Comparison of ENCODE assay signal across 8 cellular contexts in the genomic region with DNA sequence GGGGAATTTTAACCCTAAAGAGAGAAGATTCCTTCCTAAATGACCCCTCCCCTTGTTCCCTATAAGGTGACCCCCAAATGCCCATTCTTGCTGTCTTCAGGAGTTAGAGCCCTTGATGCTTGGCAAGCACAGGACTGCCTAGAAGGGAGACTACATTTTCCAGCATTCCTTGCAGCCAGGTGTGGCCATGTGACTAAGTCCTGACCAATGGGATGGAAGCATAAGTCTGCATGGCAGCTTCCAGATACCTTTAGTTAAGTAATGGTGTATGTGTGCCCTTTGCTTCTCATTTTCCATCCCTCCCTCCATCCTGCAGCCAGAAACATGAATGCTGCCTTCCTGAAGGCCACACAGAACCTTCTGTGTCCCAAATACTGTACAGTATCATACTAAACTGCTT. TPM values are rescaled to one million over a fixed set of nuclear protein-coding genes. Genes with fewer than 3 reads are reported as not detected.
A peak's percentile ranks its signal among the peaks of the same experiment; 100 is the strongest.
DNase-seq lines count a peak whose midpoint lies in the region; ATAC-seq and TF ChIP-seq lines count a peak whose summit lies in the region.

No MANE protein-coding gene starts in this region.

- CTCF ChIA-PET in WTC11 (lab: Charles Lee): interaction anchor here (0.6 to 1.1 kb wide), 2 partner anchors 11 to 413 kb away, joined by 3 read pairs; no protein-coding TSS in a partner anchor

- intact Hi-C loops in ovary (cut with DNase I): no loop called here

- POLR2A ChIA-PET in WTC11 (lab: Charles Lee): interaction anchor here (0.5 to 0.8 kb wide), 2 partner anchors 85 to 465 kb away, joined by 3 read pairs; no protein-coding TSS in a partner anchor
- POLR2A ChIA-PET in naive thymus-derived CD8-positive, alpha-beta T cell (lab: Charles Lee): no interaction called here

- TF ChIP-seq CTCF in WTC11 (IDR thresholded peaks at IDR 0.05): no peak
- TF ChIP-seq CTCF in ovary (IDR thresholded peaks at IDR 0.05): no peak

- peaks cover under 1% of the 10 kb centered on the region for H3K4me1 ChIP-seq in ovary (ENCODE audit: insufficient read depth)

- DNase-seq in activated T-cell treated with anti-CD3 and anti-CD28 coated beads, Interleukin-2, amount 50 U/mL, for 4 hours: no peak
- DNase-seq in activated T-cell treated with anti-CD3 and anti-CD28 coated beads for 4 hours (no peak), LoVo (ENCODE audit: low spot score) (peak; percentile 24), WTC11 (ENCODE audit: low spot score) (peak; percentile 36), immature natural killer cell (no peak), ovary (no peak)
- DNase-seq in naive thymus-derived CD8-positive, alpha-beta T cell: no peak
- no peak for DNase-seq in stimulated activated CD8-positive, alpha-beta memory T cell treated with anti-CD3 and anti-CD28 coated beads, Interleukin-4, amount 100 ng/mL, for 48 hours

- H3K27ac ChIP-seq in ovary: no peak overlapping the region

- peaks cover 9% of the 10 kb centered on the region for H3K27me3 Mint-ChIP-seq in activated T-cell treated with anti-CD3 and anti-CD28 coated beads, Interleukin-2, amount 50 U/mL, for 4 hours (ENCODE audit: low read depth)
- H3K27me3 Mint-ChIP-seq in WTC11 (ENCODE audit: low read depth): peaks cover 14% of the 10 kb centered on the region
- H3K27me3 Mint-ChIP-seq in naive thymus-derived CD8-positive, alpha-beta T cell: peaks cover 5 to 20% (median 10%) of the 10 kb centered on the region in 5 donors
- no peaks in the 10 kb centered on the region for H3K27me3 Mint-ChIP-seq in immature natural killer cell (ENCODE audit: low read depth in 3 of 3)

- H3K4me3 Mint-ChIP-seq in activated T-cell treated with anti-CD3 and anti-CD28 coated beads, Interleukin-2, amount 50 U/mL, for 4 hours: no peak overlapping the region
- H3K4me3 Mint-ChIP-seq in WTC11 (no peak overlapping the region), immature natural killer cell (no peak overlapping the region)
- no peak overlapping the region for H3K4me3 Mint-ChIP-seq in naive thymus-derived CD8-positive, alpha-beta T cell

- H3K4me3 ChIP-seq in ovary: no peak overlapping the region

- H3K36me3 Mint-ChIP-seq in activated T-cell treated with anti-CD3 and anti-CD28 coated beads, Interleukin-2, amount 50 U/mL, for 4 hours (ENCODE audit: insufficient read depth): no peaks in the 10 kb centered on the region
- H3K36me3 Mint-ChIP-seq in WTC11 (no peaks in the 10 kb centered on the region), immature natural killer cell (peaks cover 0 to 8% (median 0%) of the 10 kb centered on the region in 3 donors)
- no peaks in the 10 kb centered on the region for H3K36me3 Mint-ChIP-seq in naive thymus-derived CD8-positive, alpha-beta T cell

- ATAC-seq in activated T-cell treated with anti-CD3 and anti-CD28 coated beads, Interleukin-2, amount 50 U/mL, for 4 hours: peak; percentile 65 to 71
- ATAC-seq in WTC11: peak; percentile 93
- peak; percentile 49 for ATAC-seq in naive thymus-derived CD8-positive, alpha-beta T cell

- TF ChIP-seq POLR2A in ovary (IDR thresholded peaks at IDR 0.05): no peak

- no peak for TF ChIP-seq EP300 in ovary (IDR thresholded peaks at IDR 0.05)

- H3K27ac Mint-ChIP-seq in WTC11: no peak overlapping the region
- H3K27ac Mint-ChIP-seq in naive thymus-derived CD8-positive, alpha-beta T cell: no peak overlapping the region
- H3K27ac Mint-ChIP-seq in immature natural killer cell: no peak overlapping the region

- H3K27me3 ChIP-seq in ovary: no peaks in the 10 kb centered on the region

- no peaks in the 10 kb centered on the region for H3K9me3 ChIP-seq in ovary

- H3K4me1 Mint-ChIP-seq in activated T-cell treated with anti-CD3 and anti-CD28 coated beads, Interleukin-2, amount 50 U/mL, for 4 hours (ENCODE audit: low read depth): peaks cover 6% of the 10 kb centered on the region
- H3K4me1 Mint-ChIP-seq in WTC11: peaks cover 7% of the 10 kb centered on the region
- H3K4me1 Mint-ChIP-seq in naive thymus-derived CD8-positive, alpha-beta T cell: peaks cover 0 to 6% (median 2%) of the 10 kb centered on the region in 4 donors
- peaks cover 14 to 15% of the 10 kb centered on the region in 2 donors for H3K4me1 Mint-ChIP-seq in immature natural killer cell

- H3K9me3 Mint-ChIP-seq in activated T-cell treated with anti-CD3 and anti-CD28 coated beads, Interleukin-2, amount 50 U/mL, for 4 hours: no peaks in the 10 kb centered on the region
- H3K9me3 Mint-ChIP-seq in WTC11 (peaks cover 8% of the 10 kb centered on the region; the same call in 1 of the 2 replicates), immature natural killer cell (no peaks in the 10 kb centered on the region)
- H3K9me3 Mint-ChIP-seq in naive thymus-derived CD8-positive, alpha-beta T cell: no peaks in the 10 kb centered on the region

- H3K36me3 ChIP-seq in ovary: no peaks in the 10 kb centered on the region

TF ChIP-seq in WTC11, 78 proteins besides CTCF, POLR2A, EP300 and RAD21 (continues in another document):
- TF ChIP-seq, protein P1, sequence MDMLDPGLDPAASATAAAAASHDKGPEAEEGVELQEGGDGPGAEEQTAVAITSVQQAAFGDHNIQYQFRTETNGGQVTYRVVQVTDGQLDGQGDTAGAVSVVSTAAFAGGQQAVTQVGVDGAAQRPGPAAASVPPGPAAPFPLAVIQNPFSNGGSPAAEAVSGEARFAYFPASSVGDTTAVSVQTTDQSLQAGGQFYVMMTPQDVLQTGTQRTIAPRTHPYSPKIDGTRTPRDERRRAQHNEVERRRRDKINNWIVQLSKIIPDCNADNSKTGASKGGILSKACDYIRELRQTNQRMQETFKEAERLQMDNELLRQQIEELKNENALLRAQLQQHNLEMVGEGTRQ (CRISPR knock-in tag; IDR thresholded peaks at IDR 0.05): peak; percentile 97
- TF ChIP-seq, protein P2, sequence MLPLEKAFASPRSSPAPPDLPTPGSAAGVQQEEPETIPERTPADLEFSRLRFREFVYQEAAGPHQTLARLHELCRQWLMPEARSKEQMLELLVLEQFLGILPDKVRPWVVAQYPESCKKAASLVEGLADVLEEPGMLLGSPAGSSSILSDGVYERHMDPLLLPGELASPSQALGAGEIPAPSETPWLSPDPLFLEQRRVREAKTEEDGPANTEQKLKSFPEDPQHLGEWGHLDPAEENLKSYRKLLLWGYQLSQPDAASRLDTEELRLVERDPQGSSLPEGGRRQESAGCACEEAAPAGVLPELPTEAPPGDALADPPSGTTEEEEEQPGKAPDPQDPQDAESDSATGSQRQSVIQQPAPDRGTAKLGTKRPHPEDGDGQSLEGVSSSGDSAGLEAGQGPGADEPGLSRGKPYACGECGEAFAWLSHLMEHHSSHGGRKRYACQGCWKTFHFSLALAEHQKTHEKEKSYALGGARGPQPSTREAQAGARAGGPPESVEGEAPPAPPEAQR (CRISPR knock-in tag; IDR thresholded peaks at IDR 0.05): no peak
- TF ChIP-seq TCF7 (CRISPR knock-in tag; IDR thresholded peaks at IDR 0.05; ENCODE audit: low read depth): no peak
- no peak for TF ChIP-seq ZNF121 (CRISPR knock-in tag; IDR thresholded peaks at IDR 0.05)
- no peak for TF ChIP-seq TEAD1 (CRISPR knock-in tag; IDR thresholded peaks at IDR 0.05)
- TF ChIP-seq, protein P3, sequence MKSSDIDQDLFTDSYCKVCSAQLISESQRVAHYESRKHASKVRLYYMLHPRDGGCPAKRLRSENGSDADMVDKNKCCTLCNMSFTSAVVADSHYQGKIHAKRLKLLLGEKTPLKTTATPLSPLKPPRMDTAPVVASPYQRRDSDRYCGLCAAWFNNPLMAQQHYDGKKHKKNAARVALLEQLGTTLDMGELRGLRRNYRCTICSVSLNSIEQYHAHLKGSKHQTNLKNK (CRISPR knock-in tag; IDR thresholded peaks at IDR 0.05): no peak
- TF ChIP-seq, protein P4, sequence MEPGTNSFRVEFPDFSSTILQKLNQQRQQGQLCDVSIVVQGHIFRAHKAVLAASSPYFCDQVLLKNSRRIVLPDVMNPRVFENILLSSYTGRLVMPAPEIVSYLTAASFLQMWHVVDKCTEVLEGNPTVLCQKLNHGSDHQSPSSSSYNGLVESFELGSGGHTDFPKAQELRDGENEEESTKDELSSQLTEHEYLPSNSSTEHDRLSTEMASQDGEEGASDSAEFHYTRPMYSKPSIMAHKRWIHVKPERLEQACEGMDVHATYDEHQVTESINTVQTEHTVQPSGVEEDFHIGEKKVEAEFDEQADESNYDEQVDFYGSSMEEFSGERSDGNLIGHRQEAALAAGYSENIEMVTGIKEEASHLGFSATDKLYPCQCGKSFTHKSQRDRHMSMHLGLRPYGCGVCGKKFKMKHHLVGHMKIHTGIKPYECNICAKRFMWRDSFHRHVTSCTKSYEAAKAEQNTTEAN (CRISPR knock-in tag; IDR thresholded peaks at IDR 0.05): no peak
- TF ChIP-seq, protein P5, sequence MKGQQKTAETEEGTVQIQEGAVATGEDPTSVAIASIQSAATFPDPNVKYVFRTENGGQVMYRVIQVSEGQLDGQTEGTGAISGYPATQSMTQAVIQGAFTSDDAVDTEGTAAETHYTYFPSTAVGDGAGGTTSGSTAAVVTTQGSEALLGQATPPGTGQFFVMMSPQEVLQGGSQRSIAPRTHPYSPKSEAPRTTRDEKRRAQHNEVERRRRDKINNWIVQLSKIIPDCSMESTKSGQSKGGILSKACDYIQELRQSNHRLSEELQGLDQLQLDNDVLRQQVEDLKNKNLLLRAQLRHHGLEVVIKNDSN (CRISPR knock-in tag; IDR thresholded peaks at IDR 0.05): peak; percentile 97
- TF ChIP-seq NFYB (CRISPR knock-in tag; conservative IDR thresholded peaks at IDR 0.05; ENCODE audit: low read depth): peak; percentile 50; the same call in 1 of the 2 replicates

RNA-seq across cellular contexts. Expression of a gene that starts 5.5 kb away (rescaled TPM):
- under 1 TPM; 0.15 to 0.45 (median 0.16) TPM for total RNA-seq in activated T-cell treated with anti-CD3 and anti-CD28 coated beads, Interleukin-2, amount 50 U/mL, for 4 hours
- total RNA-seq in WTC11 (2021) (1.9 to 3.0 TPM (median 2.7 TPM) in 3 replicates), ovary (1 to 10 TPM in 6 of 7 donors, under 1 TPM in 1; 0.92 to 4.9 (median 1.3) TPM)
- not detected for total RNA-seq in naive thymus-derived CD8-positive, alpha-beta T cell
- 1 to 10 TPM in 1 of 3 donors, not detected in 2; 1.8 TPM for polyA plus RNA-seq in naive thymus-derived CD8-positive, alpha-beta T cell
- polyA plus RNA-seq in immature natural killer cell (1 to 10 TPM; 4.8 to 6.6 (median 5.8) TPM), ovary (1 to 10 TPM; 1.5 to 4.1 TPM)

RNA-seq across cellular contexts. Expression of a gene that starts 44.2 kb away (rescaled TPM):
- 10 to 100 TPM; 55.0 to 70.3 (median 63.6) TPM for total RNA-seq in activated T-cell treated with anti-CD3 and anti-CD28 coated beads, Interleukin-2, amount 50 U/mL, for 4 hours
- 145 to 153 TPM (median 149 TPM) in 3 replicates for total RNA-seq in WTC11 (2021)
- 10 to 100 TPM; 28.4 to 31.9 TPM for total RNA-seq in naive thymus-derived CD8-positive, alpha-beta T cell
- polyA plus RNA-seq in naive thymus-derived CD8-positive, alpha-beta T cell: 100 to 1,000 TPM in 1 of 3 donors, 10 to 100 TPM in 2; 75.1 to 140 (median 81.6) TPM
- polyA plus RNA-seq in immature natural killer cell: 100 to 1,000 TPM; 157 to 226 (median 225) TPM
- total RNA-seq in ovary: 100 to 1,000 TPM; 162 to 429 (median 299) TPM
- polyA plus RNA-seq in ovary: 1,000 to 10,000 TPM in 1 of 2 donors, 100 to 1,000 TPM in 1; 404 to 1,033 TPM

Comparison
In these comparisons a context has a peak if more than half of its experiments do, and no peak if none do; other contexts are left out.
1. DNase-seq: peak in LoVo (single experiment) and WTC11 (single experiment); none in activated T-cell treated with anti-CD3 and anti-CD28 coated beads, Interleukin-2, amount 50 U/mL, for 4 hours (single experiment), activated T-cell treated with anti-CD3 and anti-CD28 coated beads for 4 hours (single experiment), naive thymus-derived CD8-positive, alpha-beta T cell (0 of 10), immature natural killer cell (0 of 3), ovary (0 of 5) and stimulated activated CD8-positive, alpha-beta memory T cell treated with anti-CD3 and anti-CD28 coated beads, Interleukin-4, amount 100 ng/mL, for 48 hours (single experiment).
2. Peak in every context shown above with its lines, with median percentiles within 50 percentile points of each other: ATAC-seq.